ENCODE assay signal across 8 cellular contexts in genomic region chr10:90857635-90858488, GRCh38. TPM values are rescaled to one million over a fixed set of nuclear protein-coding genes. Genes with fewer than 3 reads are reported as not detected.
DNase-seq lines count a peak whose midpoint lies in the region; ATAC-seq, FAIRE-seq and TF ChIP-seq lines count a peak whose summit lies in the region.

Gene HTR7, minus strand, starts transcription at chr10:90858039. Its CDS starts 368 bp downstream, at chr10:90857671.

- H3K4me3 ChIP-seq in bronchial epithelial cell (ENCODE audit: low read depth, low read length) (peak within 1 kb of the TSS; percentile 71), kidney epithelial cell (ENCODE audit: low read depth, low read length) (peak within 1 kb of the TSS; percentile 53)

- no peak for FAIRE-seq in bronchial epithelial cell (lab: Jason Lieb, UNC)

- peak; percentile 68 for ATAC-seq in GM19438 (IDR thresholded peaks at IDR 0.05; ENCODE audit: low read depth, unreplicated experiment)
- peak; percentile 58 for ATAC-seq in HG03565 (IDR thresholded peaks at IDR 0.05; ENCODE audit: unreplicated experiment)
- ATAC-seq in HG02870 (IDR thresholded peaks at IDR 0.05; ENCODE audit: unreplicated experiment) = no peak

- DNase-seq in COLO668 (lab: John Stamatoyannopoulos, UW; ENCODE audit: unreplicated experiment) = peak; percentile 61
- peak; percentile 56 for DNase-seq in UCSD-AML1 (lab: John Stamatoyannopoulos, UW; ENCODE audit: unreplicated experiment)
- DNase-seq in bronchial epithelial cell (ENCODE audit: low read depth) = no peak
- no peak for DNase-seq in kidney epithelial cell (ENCODE audit: low read depth)
- DNase-seq in stimulated activated CD4-positive, alpha-beta T cell treated with anti-CD3 and anti-CD28 coated beads, Interleukin-1b, Interleukin-23, amount 100 ng/mL, for 1 hour (ENCODE audit: low read depth in 2 of 2) = peak; percentile 13 to 39

- H3K27me3 ChIP-seq in bronchial epithelial cell (ENCODE audit: control insufficient read depth, insufficient read depth, low read length) (no peaks in the 10 kb centered on the region), kidney epithelial cell (ENCODE audit: control insufficient read depth, insufficient read depth, low read length) (peaks cover 17% of the 10 kb centered on the region)

- H3K36me3 ChIP-seq in bronchial epithelial cell (ENCODE audit: control insufficient read depth, insufficient read depth, low read length) (no peaks in the 10 kb centered on the region), kidney epithelial cell (ENCODE audit: control insufficient read depth, insufficient read depth, low read length) (no peaks in the 10 kb centered on the region)

- peak; percentile 49 for TF ChIP-seq CTCF in bronchial epithelial cell (IDR thresholded peaks at IDR 0.05; ENCODE audit: insufficient read depth, low read length, severe bottlenecking)
- TF ChIP-seq CTCF in kidney epithelial cell (IDR thresholded peaks at IDR 0.05; ENCODE audit: insufficient read depth, low read length, poor library complexity, severe bottlenecking) = no peak

RNA-seq across cellular contexts. Expression of gene HTR7, which starts in this region (rescaled TPM):
- total RNA-seq in bronchial epithelial cell = 15.5 and 16.3 TPM in 2 replicates
- total RNA-seq in kidney epithelial cell = 0.17 and 2.1 TPM in 2 replicates

Comparison
In these comparisons a context has a peak if more than half of its experiments do, and no peak if none do; other contexts are left out.
1. DNase-seq: peak in COLO668 (single experiment), UCSD-AML1 (single experiment) and stimulated activated CD4-positive, alpha-beta T cell treated with anti-CD3 and anti-CD28 coated beads, Interleukin-1b, Interleukin-23, amount 100 ng/mL, for 1 hour (2 of 2); none in bronchial epithelial cell (single experiment) and kidney epithelial cell (single experiment).